ENCODE assay signal across 9 cellular contexts in the genomic region with DNA sequence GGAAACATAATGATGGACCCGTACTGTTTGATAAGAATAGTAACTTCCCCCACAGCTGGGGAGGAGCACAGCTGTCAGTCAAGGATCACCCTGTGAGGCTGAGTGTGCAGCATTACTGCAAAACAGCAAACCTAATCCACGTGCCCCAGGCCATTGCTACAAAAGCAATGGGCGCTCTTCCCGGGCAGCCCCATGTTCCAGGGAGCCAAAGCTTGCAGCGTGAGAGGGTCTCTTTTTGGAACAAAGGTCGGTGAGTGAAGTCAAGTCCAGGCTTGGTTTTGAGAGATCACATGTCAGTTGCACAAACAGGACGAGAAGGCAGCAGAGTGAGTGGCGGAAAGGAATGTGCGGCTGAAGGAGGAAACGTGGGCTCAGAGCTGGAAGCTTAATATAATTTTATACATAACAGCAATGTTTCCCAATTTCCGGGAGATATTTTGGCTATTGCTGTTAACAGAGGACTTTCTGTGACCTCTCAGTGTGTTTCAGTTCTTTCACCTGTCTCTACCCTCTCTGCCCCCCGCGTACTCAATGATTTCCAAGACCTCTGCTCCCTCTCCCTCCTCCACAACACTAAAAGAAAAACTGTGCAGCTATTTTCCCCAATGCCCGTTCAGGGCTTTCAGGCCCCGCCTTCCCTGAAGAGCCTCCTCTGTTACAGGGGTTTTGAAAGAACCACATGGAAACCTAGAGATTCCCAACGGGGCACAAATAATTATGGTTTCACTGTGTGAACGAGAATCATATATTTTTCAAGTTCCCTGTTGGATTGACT.
DNase-seq lines count a peak whose midpoint lies in the region; ATAC-seq and TF ChIP-seq lines count a peak whose summit lies in the region.
"Had no signal": no experiment of that assay in that cellular context is flagged by ENCODE, and none has a peak within 500 bp of the region (broad histone marks: within the 10 kb centered on the region; RNA-seq: fewer than 3 reads in every experiment).

No MANE protein-coding gene starts in this region.

- H3K27ac ChIP-seq in OCI-LY7 (ENCODE audit: low read depth, low read length, poor library complexity, severe bottlenecking) (peak overlapping the region; percentile 39), gastrocnemius medialis (peak overlapping the region in 2 of 4 donors; percentile 2 to 22)

- CTCF ChIA-PET in OCI-LY7 (lab: Charles Lee; ENCODE audit: unreplicated experiment), result no interaction called here

- ATAC-seq in GM19395 (IDR thresholded peaks at IDR 0.05; ENCODE audit: unreplicated experiment) (peak; percentile 67), gastrocnemius medialis (peak; percentile 73 to 79), HG02588 (IDR thresholded peaks at IDR 0.05; ENCODE audit: unreplicated experiment) (no peak), GM21528 (IDR thresholded peaks at IDR 0.05; ENCODE audit: low FRiP score, unreplicated experiment) (no peak), HG02885 (IDR thresholded peaks at IDR 0.05; ENCODE audit: poor library complexity, unreplicated experiment) (no peak)
- ATAC-seq: mucosa of descending colon had no signal

- intact Hi-C loops in OCI-LY7 (cut with micrococcal nuclease; ENCODE audit: unreplicated experiment), result no loop called here
- intact Hi-C loops in gastrocnemius medialis (cut with DNase I; ENCODE audit: low total_unique reads), result no loop called here

- POLR2A ChIA-PET in OCI-LY7 (lab: Charles Lee), result interaction anchor here (0.5 kb wide), 1 partner anchor 276 kb away, joined by 3 read pairs; no protein-coding TSS in a partner anchor

- H3K4me2 ChIP-seq in OCI-LY7 (ENCODE audit: low read length), result peak overlapping the region; percentile 70

- no peaks in the 10 kb centered on the region for H3K79me2 ChIP-seq in OCI-LY7 (ENCODE audit: insufficient read depth, low read depth, low read length)

- H3K9me3 ChIP-seq in OCI-LY7 (ENCODE audit: low read length) (no peaks in the 10 kb centered on the region), gastrocnemius medialis (no peaks in the 10 kb centered on the region)
- H3K9me3 ChIP-seq: mucosa of descending colon had no signal

- DNase-seq in OCI-LY7 (ENCODE audit: low spot score) (peak; percentile 75), fibroblast of mammary gland (ENCODE audit: low read depth) (peak; percentile 54), gastrocnemius medialis (peak in 1 of 2 donors; percentile 21)
- no peak for DNase-seq in activated CD8-positive, alpha-beta memory T cell treated with anti-CD3 and anti-CD28 coated beads for 24 hours
- DNase-seq: mucosa of descending colon had no signal

- BruUV-seq in OCI-LY7 (replicated peaks; lab: Mats Ljungman, UMichigan), result no TSS peak

- no peak for TF ChIP-seq POLR2A in gastrocnemius medialis (IDR thresholded peaks at IDR 0.05)

- H3K4me3 ChIP-seq in OCI-LY7 (ENCODE audit: low read depth, low read length, poor library complexity, severe bottlenecking), result peak overlapping the region; percentile 53
- no peak overlapping the region for H3K4me3 ChIP-seq in fibroblast of mammary gland (ENCODE audit: control insufficient read depth, low read depth, low read length)
- H3K4me3 ChIP-seq in gastrocnemius medialis, result peak overlapping the region; percentile 21 to 48 (median 24)
- H3K4me3 ChIP-seq: mucosa of descending colon had no signal

- H3K9me2 ChIP-seq in OCI-LY7 (ENCODE audit: insufficient read depth, low read length), result no peaks in the 10 kb centered on the region

- H3K36me3 ChIP-seq in OCI-LY7 (ENCODE audit: insufficient read depth, low read length) (no peaks in the 10 kb centered on the region), gastrocnemius medialis (no peaks in the 10 kb centered on the region)

- in situ Hi-C loops in gastrocnemius medialis (cut with MboI; ENCODE audit: low sequenced_read_pairs in 4 of 4), result no loop called here

- H3K4me1 ChIP-seq in OCI-LY7 (ENCODE audit: insufficient read depth, low read length, poor library complexity, severe bottlenecking) (peaks cover 31% of the 10 kb centered on the region), gastrocnemius medialis (peaks cover 15 to 23% of the 10 kb centered on the region in 2 donors)

- no peaks in the 10 kb centered on the region for H4K20me1 ChIP-seq in OCI-LY7 (ENCODE audit: insufficient read depth, low read length)

- no peaks in the 10 kb centered on the region for H3K27me3 ChIP-seq in gastrocnemius medialis

- TF ChIP-seq CTCF in OCI-LY7 (conservative IDR thresholded peaks at IDR 0.05; ENCODE audit: low read length), result no peak
- TF ChIP-seq CTCF in fibroblast of mammary gland (conservative IDR thresholded peaks at IDR 0.05; ENCODE audit: control insufficient read depth, insufficient read depth, low read depth, low read length), result no peak
- no peak for TF ChIP-seq CTCF in gastrocnemius medialis (IDR thresholded peaks at IDR 0.05 in 4 of 5, conservative IDR thresholded peaks at IDR 0.05 in 1 of 5)

- H2AFZ ChIP-seq in OCI-LY7 (ENCODE audit: low read length), result peak overlapping the region; percentile 86

Comparison
In these comparisons a context has a peak if more than half of its experiments do, and no peak if none do; other contexts are left out.
1. ATAC-seq: peak in GM19395 (single experiment) and gastrocnemius medialis (2 of 2); none in HG02588 (single experiment), GM21528 (single experiment) and HG02885 (single experiment).